Comparison of ENCODE assay signal across 7 cellular contexts in the genomic region with DNA sequence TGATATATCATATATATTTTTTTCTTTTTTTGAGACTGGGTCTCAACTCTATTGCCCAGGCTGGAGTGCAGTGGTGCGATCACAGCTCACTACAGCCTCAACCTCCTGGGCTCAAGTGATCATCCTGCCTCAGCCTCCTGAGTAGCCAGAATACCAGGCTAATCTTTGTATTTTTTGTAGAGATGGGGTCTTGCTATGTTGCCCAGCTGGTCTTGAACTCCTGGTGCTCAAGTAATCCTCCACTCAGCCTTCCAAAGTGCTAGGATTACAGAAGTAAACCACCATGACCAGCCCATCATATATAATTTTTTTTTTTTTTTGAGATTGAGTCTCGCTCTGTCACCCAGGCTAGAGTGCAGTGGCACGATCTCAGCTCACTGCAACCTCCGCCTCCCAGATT. TPM values are rescaled to one million over a fixed set of nuclear protein-coding genes. Genes with fewer than 3 reads are reported as not detected.
"Had no signal": no experiment of that assay in that cellular context is flagged by ENCODE, and none has a peak within 500 bp of the region (broad histone marks: within the 10 kb centered on the region; RNA-seq: fewer than 3 reads in every experiment).

No MANE protein-coding gene starts in this region.

RNA-seq across cellular contexts. Expression of gene RSPH1, which starts 26.3 kb away (rescaled TPM):
- total RNA-seq: activated CD4-positive, alpha-beta T cell treated with anti-CD3 and anti-CD28 coated beads, Interleukin-2, amount 10 ng/mL, durations not matched to agents 24 days and 14 days; activated CD8-positive, alpha-beta memory T cell treated with anti-CD3 and anti-CD28 coated beads for 36 hours; activated CD8-positive, alpha-beta T cell treated with anti-CD3 and anti-CD28 coated beads for 36 hours; activated T-helper 2 cell treated with anti-CD3 and anti-CD28 coated beads, Interferon-gamma antibody, Interleukin-2, Interleukin-4, amounts not matched to agents 10 μg/mL and 5 μg/mL and 100 μg/mL, durations not matched to agents 14 hours and 24 hours and 36 hours; IMR-90; LHCN-M2; Right ventricle myocardium superior had no signal

RNA-seq across cellular contexts. Expression of gene SLC37A1, which starts 43.9 kb away (rescaled TPM):
- total RNA-seq: LHCN-M2 had no signal
